25 cellular contexts compared by ENCODE assay signal in the genomic region with DNA sequence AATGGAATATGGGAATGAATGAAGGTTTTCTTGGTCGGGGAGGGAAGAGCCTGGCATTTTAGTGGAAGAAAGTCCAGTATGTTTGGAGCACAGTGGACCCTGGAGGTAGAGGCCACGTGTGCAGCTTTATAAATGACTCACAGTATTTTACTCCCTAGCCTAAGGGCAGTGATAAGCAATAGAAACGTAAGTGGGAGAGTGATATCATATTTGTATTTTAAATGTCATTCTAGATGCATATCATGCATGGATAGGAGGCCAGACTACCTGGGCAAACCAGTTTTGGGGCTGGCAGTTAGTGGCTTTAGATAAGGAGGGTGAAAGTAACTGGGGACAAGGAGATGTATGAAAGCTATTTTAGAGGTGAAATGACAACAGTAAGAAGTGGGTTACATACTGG.
A peak's percentile ranks its signal among the peaks of the same experiment; 100 is the strongest.
DNase-seq lines count a peak whose midpoint lies in the region; ATAC-seq and TF ChIP-seq lines count a peak whose summit lies in the region.
"Had no signal": no experiment of that assay in that cellular context is flagged by ENCODE, and none has a peak within 500 bp of the region (broad histone marks: within the 10 kb centered on the region; RNA-seq: fewer than 3 reads in every experiment).

No MANE protein-coding gene starts in this region.

- CTCF ChIA-PET in PC-3 (lab: Charles Lee) = no interaction called here

- no peak overlapping the region for H2AK5ac ChIP-seq in mesendoderm (ENCODE audit: low read length)

- H3K79me2 ChIP-seq in GM23338 (replicated peaks; ENCODE audit: insufficient read depth) = peaks cover 4% of the 10 kb centered on the region; the same call in 1 of the 2 replicates
- H3K79me2 ChIP-seq in PC-3 (ENCODE audit: low read length) = no peaks in the 10 kb centered on the region
- H3K79me2 ChIP-seq in hepatocyte = peaks cover 5% of the 10 kb centered on the region
- no peaks in the 10 kb centered on the region for H3K79me2 ChIP-seq in mesendoderm (ENCODE audit: control insufficient read depth, insufficient read depth, low read length)

- H3K4me2 ChIP-seq in GM23338 (no peak overlapping the region), PC-3 (ENCODE audit: low read length) (peak overlapping the region; percentile 33), hepatocyte (no peak overlapping the region), mesendoderm (ENCODE audit: low read length) (no peak overlapping the region)

- H4K5ac ChIP-seq in mesendoderm (ENCODE audit: low read length) = no peak overlapping the region

- H3K27me3 ChIP-seq in GM23338 (ENCODE audit: insufficient read depth) = no peaks in the 10 kb centered on the region
- no peaks in the 10 kb centered on the region for H3K27me3 ChIP-seq in PC-3 (ENCODE audit: low read length)
- H3K27me3 ChIP-seq in hepatocyte = no peaks in the 10 kb centered on the region
- H3K27me3 ChIP-seq in mesendoderm (ENCODE audit: insufficient read depth, low read length, poor library complexity) = no peaks in the 10 kb centered on the region
- H3K27me3 ChIP-seq in heart left ventricle = no peaks in the 10 kb centered on the region
- H3K27me3 ChIP-seq: testis had no signal

- H3K9ac ChIP-seq in PC-3 (ENCODE audit: low read length) = peak overlapping the region; percentile 46
- H3K9ac ChIP-seq in mesendoderm (ENCODE audit: low read length) = no peak overlapping the region

- no peak overlapping the region for H3K4me3 Mint-ChIP-seq in GM23338
- H3K4me3 Mint-ChIP-seq: activated CD8-positive, alpha-beta T cell treated with anti-CD3 and anti-CD28 coated beads for 36 hours; activated T-helper 17 cell treated with anti-CD3 and anti-CD28 coated beads, Interleukin-2, amount 50 U/mL, for 72 hours; IgD-negative memory B cell had no signal

- H3K4me3 ChIP-seq in GM23338 = no peak overlapping the region
- no peak overlapping the region for H3K4me3 ChIP-seq in PC-3 (ENCODE audit: low read length)
- no peak overlapping the region for H3K4me3 ChIP-seq in hepatocyte
- no peak overlapping the region for H3K4me3 ChIP-seq in mesendoderm (ENCODE audit: low read length)
- no peak overlapping the region for H3K4me3 ChIP-seq in heart left ventricle
- H3K4me3 ChIP-seq: lower lobe of right lung, testis had no signal

- no peaks in the 10 kb centered on the region for H3K9me3 Mint-ChIP-seq in GM23338
- H3K9me3 Mint-ChIP-seq: activated CD8-positive, alpha-beta T cell treated with anti-CD3 and anti-CD28 coated beads for 36 hours had no signal

- H3K56ac ChIP-seq in mesendoderm (ENCODE audit: low read length) = no peak overlapping the region

- H2BK15ac ChIP-seq in mesendoderm (replicated peaks; ENCODE audit: low read depth) = no peak overlapping the region

- no TSS peak for BruUV-seq in PC-3 (replicated peaks; lab: Mats Ljungman, UMichigan)

- H3K4ac ChIP-seq in mesendoderm (ENCODE audit: low read depth, low read length) = no peak overlapping the region

- peak overlapping the region; percentile 66 for H3K27ac Mint-ChIP-seq in GM23338
- H3K27ac Mint-ChIP-seq: activated CD8-positive, alpha-beta T cell treated with anti-CD3 and anti-CD28 coated beads for 36 hours; activated T-helper 17 cell treated with anti-CD3 and anti-CD28 coated beads, Interleukin-2, amount 50 U/mL, for 72 hours; IgD-negative memory B cell had no signal

- TF ChIP-seq CTCF in 22Rv1 (IDR thresholded peaks at IDR 0.05) (no peak), GM23338 (conservative IDR thresholded peaks at IDR 0.05; ENCODE audit: low read depth in 2 of 2) (no peak), PC-3 (conservative IDR thresholded peaks at IDR 0.05; ENCODE audit: low read depth, low read length) (no peak), hepatocyte (IDR thresholded peaks at IDR 0.05; ENCODE audit: poor library complexity) (no peak), heart left ventricle (IDR thresholded peaks at IDR 0.05) (no peak)

- no peaks in the 10 kb centered on the region for H3K79me1 ChIP-seq in mesendoderm (ENCODE audit: low read length)

- no peak for DNase-seq in GM23338 (ENCODE audit: low spot score)
- DNase-seq in PC-3 = peak; percentile 89
- peak; percentile 18 for DNase-seq in hepatocyte (ENCODE audit: low spot score)
- no peak for DNase-seq in mesendoderm
- no peak for DNase-seq in DMS114 treated with DMSO at 0.1 percent for 48 hours (lab: John Stamatoyannopoulos, UW; ENCODE audit: unreplicated experiment)
- no peak for DNase-seq in heart left ventricle
- DNase-seq: activated CD4-positive, CD25-positive, alpha-beta regulatory T cell treated with anti-CD3 and anti-CD28 coated beads, Interleukin-2, amount 50 U/mL, for 72 hours; activated CD8-positive, alpha-beta T cell treated with anti-CD3 and anti-CD28 coated beads for 36 hours; activated naive CD4-positive, alpha-beta T cell treated with anti-CD3 and anti-CD28 coated beads, Interleukin-2, amount 50 U/mL, for 16 hours; AML-193; amniotic stem cell; DMS79 treated with DMSO at 0.1 percent for 48 hours; effector CD4-positive, alpha-beta T cell; GOT3; lower lobe of right lung; NCI-H2029; NCI-H69; RPMI8226; stimulated activated CD4-positive, alpha-beta T cell treated with anti-CD3 and anti-CD28 coated beads, Interleukin-15, amount 100 ng/mL, for 24 hours; stimulated activated naive CD4-positive, alpha-beta T cell; testis had no signal

- H3K27ac ChIP-seq in 22Rv1 (peak overlapping the region; percentile 34), GM23338 (ENCODE audit: low read depth) (no peak overlapping the region), PC-3 (ENCODE audit: low read length) (peak overlapping the region; percentile 80), hepatocyte (peak overlapping the region; percentile 20), mesendoderm (ENCODE audit: low read depth, low read length) (no peak overlapping the region), heart left ventricle (no peak overlapping the region)
- H3K27ac ChIP-seq: lower lobe of right lung, testis had no signal

- no peak for ATAC-seq in GM23338
- peak; percentile 41 for ATAC-seq in PC-3
- no peak for ATAC-seq in HG03354 (IDR thresholded peaks at IDR 0.05; ENCODE audit: poor library complexity, severe bottlenecking, unreplicated experiment)
- no peak for ATAC-seq in heart left ventricle
- ATAC-seq: activated CD8-positive, alpha-beta T cell treated with anti-CD3 and anti-CD28 coated beads for 36 hours; activated T-helper 17 cell treated with anti-CD3 and anti-CD28 coated beads, Interleukin-2, amount 50 U/mL, for 72 hours had no signal

- POLR2A ChIA-PET in PC-3 (lab: Charles Lee; ENCODE audit: unreplicated experiment) = no interaction called here

- H2BK120ac ChIP-seq in mesendoderm (ENCODE audit: low read depth, low read length) = no peak overlapping the region

- H2AFZ ChIP-seq in GM23338 (no peak overlapping the region), PC-3 (ENCODE audit: low read length) (no peak overlapping the region), hepatocyte (no peak overlapping the region)

- peaks cover 50% of the 10 kb centered on the region for H3K4me1 Mint-ChIP-seq in GM23338
- H3K4me1 Mint-ChIP-seq: activated T-helper 17 cell treated with anti-CD3 and anti-CD28 coated beads, Interleukin-2, amount 50 U/mL, for 72 hours had no signal

- intact Hi-C loops in PC-3 (cut with micrococcal nuclease) (no loop called here), heart left ventricle (cut with DNase I) (loop anchor here in 2 of 10 donors (5.0 kb wide), 2 partner anchors 51 to 71 kb away; no protein-coding TSS in a partner anchor)

- no peak overlapping the region for H2BK5ac ChIP-seq in mesendoderm (ENCODE audit: low read length)

- H3F3A ChIP-seq in GM23338 (replicated peaks; ENCODE audit: low read depth) (no peaks in the 10 kb centered on the region), PC-3 (ENCODE audit: low read length, unreplicated experiment) (no peaks in the 10 kb centered on the region)

- no peak overlapping the region for H3K23ac ChIP-seq in mesendoderm (ENCODE audit: low read length)

- no peak for TF ChIP-seq POLR2A in heart left ventricle (IDR thresholded peaks at IDR 0.05)

- H3K27me3 Mint-ChIP-seq in GM23338 (ENCODE audit: insufficient read depth, low read depth, poor library complexity) = peaks cover 3% of the 10 kb centered on the region
- H3K27me3 Mint-ChIP-seq: activated CD8-positive, alpha-beta T cell treated with anti-CD3 and anti-CD28 coated beads for 36 hours; activated T-helper 17 cell treated with anti-CD3 and anti-CD28 coated beads, Interleukin-2, amount 50 U/mL, for 72 hours; IgD-negative memory B cell had no signal

- no peaks in the 10 kb centered on the region for H3K36me3 Mint-ChIP-seq in GM23338 (ENCODE audit: low read depth)

- no peaks in the 10 kb centered on the region for H3K9me3 ChIP-seq in PC-3 (ENCODE audit: low read length)
- no peaks in the 10 kb centered on the region for H3K9me3 ChIP-seq in hepatocyte (ENCODE audit: low read depth)
- H3K9me3 ChIP-seq in heart left ventricle = no peaks in the 10 kb centered on the region
- H3K9me3 ChIP-seq: lower lobe of right lung, testis had no signal

- H3K36me3 ChIP-seq in GM23338 (ENCODE audit: insufficient read depth) = no peaks in the 10 kb centered on the region
- H3K36me3 ChIP-seq in PC-3 (ENCODE audit: low read depth, low read length) = no peaks in the 10 kb centered on the region
- no peaks in the 10 kb centered on the region for H3K36me3 ChIP-seq in hepatocyte (replicated peaks; ENCODE audit: insufficient read depth, low read depth)
- H3K36me3 ChIP-seq in mesendoderm (ENCODE audit: control insufficient read depth, insufficient read depth, low read length) = no peaks in the 10 kb centered on the region
- H3K36me3 ChIP-seq in heart left ventricle = no peaks in the 10 kb centered on the region
- H3K36me3 ChIP-seq: lower lobe of right lung had no signal

- H3K9me2 ChIP-seq in GM23338 (ENCODE audit: insufficient read depth) = 0 out of 2 replicates have a peak, but pooled peaks cover 1% of the 10 kb centered on the region
- no peaks in the 10 kb centered on the region for H3K9me2 ChIP-seq in PC-3 (replicated peaks; ENCODE audit: low read length)
- no peaks in the 10 kb centered on the region for H3K9me2 ChIP-seq in hepatocyte (replicated peaks; ENCODE audit: insufficient read depth)

- no peaks in the 10 kb centered on the region for H4K20me1 ChIP-seq in GM23338 (replicated peaks; ENCODE audit: insufficient read depth)
- no peaks in the 10 kb centered on the region for H4K20me1 ChIP-seq in PC-3 (ENCODE audit: low read length)
- no peaks in the 10 kb centered on the region for H4K20me1 ChIP-seq in hepatocyte (ENCODE audit: insufficient read depth, poor library complexity, severe bottlenecking)

- WGBS in hepatocyte (ENCODE audit: low lambda C conversion rate, missing lambda C conversion rate) = 61% methylated on average over 3 of the region's 3 CpGs
- no CpG with 5 or more reads among the region's 3 CpGs for WGBS in mesendoderm (ENCODE audit: extremely low coverage, insufficient coverage, low lambda C conversion rate)
- WGBS in heart left ventricle, 4 donors = 78 to 88% (median 86%) methylated on average over 3 of the region's 3 CpGs

- peaks cover 35% of the 10 kb centered on the region for H3K4me1 ChIP-seq in GM23338 (ENCODE audit: insufficient read depth)
- H3K4me1 ChIP-seq in PC-3 (ENCODE audit: insufficient read depth, low read length) = peaks cover 48% of the 10 kb centered on the region
- peaks cover 13% of the 10 kb centered on the region for H3K4me1 ChIP-seq in hepatocyte (ENCODE audit: insufficient read depth)
- H3K4me1 ChIP-seq in mesendoderm (ENCODE audit: control insufficient read depth, low read depth, low read length) = peaks cover 3% of the 10 kb centered on the region
- peaks cover 0 to 14% (median 8%) of the 10 kb centered on the region in 12 donors for H3K4me1 ChIP-seq in heart left ventricle
- H3K4me1 ChIP-seq: lower lobe of right lung, testis had no signal

- H3K18ac ChIP-seq in mesendoderm (ENCODE audit: low read length) = no peak overlapping the region

- H4K8ac ChIP-seq in mesendoderm (ENCODE audit: low read depth, low read length) = no peak overlapping the region

Comparison
In these comparisons a context has a peak if more than half of its experiments do, and no peak if none do; other contexts are left out.
1. H3K27ac ChIP-seq: peak in 22Rv1 (single experiment), PC-3 (single experiment) and hepatocyte (single experiment); none in GM23338 (single experiment), mesendoderm (single experiment) and heart left ventricle (0 of 12).
2. DNase-seq: peak in PC-3 (single experiment) and hepatocyte (single experiment); none in GM23338 (single experiment), mesendoderm (single experiment), DMS114 treated with DMSO at 0.1 percent for 48 hours (single experiment) and heart left ventricle (0 of 5).